Comparison of ENCODE assay signal across 1 cellular context in the genomic region with DNA sequence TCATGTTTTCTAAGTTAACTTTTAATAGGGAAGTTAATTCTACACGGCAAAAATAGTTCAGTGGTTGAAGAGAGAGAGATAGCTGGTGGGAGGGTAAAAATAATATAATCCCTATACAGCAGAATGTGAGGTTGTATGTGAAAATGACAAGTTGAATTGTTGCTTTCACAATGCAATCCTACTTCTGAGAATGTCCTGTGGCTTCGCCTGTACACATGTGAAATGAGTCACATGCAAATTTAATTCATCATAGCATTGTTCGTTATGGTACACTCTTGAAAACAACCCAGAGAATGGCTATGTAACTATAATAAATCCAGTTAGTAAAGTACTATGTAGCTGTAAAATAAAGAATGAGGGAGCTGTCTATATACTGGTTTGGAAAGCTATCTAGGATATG.
TF ChIP-seq lines count a peak whose summit lies in the region.

No MANE protein-coding gene starts in this region.

TF ChIP-seq in GM12878, 131 proteins besides CTCF, POLR2A, EP300 and RAD21 (continued from another document):
- TF ChIP-seq, protein P1, sequence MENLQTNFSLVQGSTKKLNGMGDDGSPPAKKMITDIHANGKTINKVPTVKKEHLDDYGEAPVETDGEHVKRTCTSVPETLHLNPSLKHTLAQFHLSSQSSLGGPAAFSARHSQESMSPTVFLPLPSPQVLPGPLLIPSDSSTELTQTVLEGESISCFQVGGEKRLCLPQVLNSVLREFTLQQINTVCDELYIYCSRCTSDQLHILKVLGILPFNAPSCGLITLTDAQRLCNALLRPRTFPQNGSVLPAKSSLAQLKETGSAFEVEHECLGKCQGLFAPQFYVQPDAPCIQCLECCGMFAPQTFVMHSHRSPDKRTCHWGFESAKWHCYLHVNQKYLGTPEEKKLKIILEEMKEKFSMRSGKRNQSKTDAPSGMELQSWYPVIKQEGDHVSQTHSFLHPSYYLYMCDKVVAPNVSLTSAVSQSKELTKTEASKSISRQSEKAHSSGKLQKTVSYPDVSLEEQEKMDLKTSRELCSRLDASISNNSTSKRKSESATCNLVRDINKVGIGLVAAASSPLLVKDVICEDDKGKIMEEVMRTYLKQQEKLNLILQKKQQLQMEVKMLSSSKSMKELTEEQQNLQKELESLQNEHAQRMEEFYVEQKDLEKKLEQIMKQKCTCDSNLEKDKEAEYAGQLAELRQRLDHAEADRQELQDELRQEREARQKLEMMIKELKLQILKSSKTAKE (IDR thresholded peaks at IDR 0.05; ENCODE audit: low read depth, poor library complexity, severe bottlenecking), result peak; percentile 49
- TF ChIP-seq IKZF2 (IDR thresholded peaks at IDR 0.05) (peak; percentile 71 to 77; a peak in 3 of 4 replicates), ZNF384 (IDR thresholded peaks at IDR 0.05; ENCODE audit: borderline replicate concordance, low read depth, low read length) (no peak), BACH1 (IDR thresholded peaks at IDR 0.05; ENCODE audit: borderline replicate concordance) (no peak; the same call in 1 of the 2 replicates), ZZZ3 (IDR thresholded peaks at IDR 0.05; ENCODE audit: control insufficient read depth, insufficient read length, low read depth) (no peak), SREBF2 (IDR thresholded peaks at IDR 0.05; ENCODE audit: low read length) (no peak), PRDM15 (CRISPR knock-in tag; IDR thresholded peaks at IDR 0.05) (no peak), ETV6 (conservative IDR thresholded peaks at IDR 0.05 in 1 of 2, IDR thresholded peaks at IDR 0.05 in 1 of 2; ENCODE audit: borderline replicate concordance in 1 of 2, low read depth in 1 of 2) (0 out of 4 replicates have a peak, but pooled peaks of 1 of the 2 experiments have one; percentile 46), NBN (IDR thresholded peaks at IDR 0.05) (no peak), ZBTB33 (IDR thresholded peaks at IDR 0.05) (no peak), SUZ12 (IDR thresholded peaks at IDR 0.05; ENCODE audit: unreplicated experiment) (no peak)
- TF ChIP-seq, protein P2, sequence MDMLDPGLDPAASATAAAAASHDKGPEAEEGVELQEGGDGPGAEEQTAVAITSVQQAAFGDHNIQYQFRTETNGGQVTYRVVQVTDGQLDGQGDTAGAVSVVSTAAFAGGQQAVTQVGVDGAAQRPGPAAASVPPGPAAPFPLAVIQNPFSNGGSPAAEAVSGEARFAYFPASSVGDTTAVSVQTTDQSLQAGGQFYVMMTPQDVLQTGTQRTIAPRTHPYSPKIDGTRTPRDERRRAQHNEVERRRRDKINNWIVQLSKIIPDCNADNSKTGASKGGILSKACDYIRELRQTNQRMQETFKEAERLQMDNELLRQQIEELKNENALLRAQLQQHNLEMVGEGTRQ (IDR thresholded peaks at IDR 0.05; ENCODE audit: borderline replicate concordance, low read depth, low read length), result no peak
